Comparison of ENCODE assay signal across 9 cellular contexts in genomic region chr1:54763814-54764131, GRCh38. TPM values are rescaled to one million over a fixed set of nuclear protein-coding genes. Genes with fewer than 3 reads are reported as not detected.
DNase-seq lines count a peak whose midpoint lies in the region; ATAC-seq and TF ChIP-seq lines count a peak whose summit lies in the region.
"Had no signal": no experiment of that assay in that cellular context is flagged by ENCODE, and none has a peak within 500 bp of the region (broad histone marks: within the 10 kb centered on the region; RNA-seq: fewer than 3 reads in every experiment).

No MANE protein-coding gene starts in this region.

- 8% methylated on average over 7 of the region's 11 CpGs; no CpG with 5 or more reads in 1 of the 2 experiments for WGBS in IMR-90 (ENCODE audit: extremely low coverage in 2 of 2, insufficient read length in 1 of 2), 2 experiments

- H4K91ac ChIP-seq in IMR-90 (ENCODE audit: insufficient read depth, low read depth, low read length): no peak overlapping the region; the same call in 1 of the 2 replicates

- H3K18ac ChIP-seq in IMR-90 (ENCODE audit: low read depth, low read length): no peak overlapping the region; the same call in 1 of the 2 replicates

- peaks cover 20 to 33% of the 10 kb centered on the region in 2 experiments for H3K79me1 ChIP-seq in IMR-90 (ENCODE audit: low read depth in 1 of 2, low read length in 2 of 2)

- H3K23ac ChIP-seq in IMR-90 (ENCODE audit: low read depth, low read length): peak overlapping the region; percentile 77

- peak overlapping the region; percentile 77 to 89 for H4K8ac ChIP-seq in IMR-90 (ENCODE audit: low read depth in 2 of 2, low read length in 2 of 2)

- peak overlapping the region; percentile 90 to 97 (median 94) for H3K27ac Mint-ChIP-seq in brain

- peak overlapping the region; percentile 76 for H3K14ac ChIP-seq in IMR-90 (replicated peaks; ENCODE audit: low read depth, low read length)

- no peaks in the 10 kb centered on the region for H3K27me3 ChIP-seq in BE2C
- peaks cover 2% of the 10 kb centered on the region; the same call in 1 of the 2 replicates for H3K27me3 ChIP-seq in IMR-90 (ENCODE audit: control insufficient read depth, insufficient read depth, low read length)

- H3K4me1 Mint-ChIP-seq in brain: peaks cover 51% of the 10 kb centered on the region

- DNase-seq in BE2C (no peak), IMR-90 (no peak), mucosa of descending colon (no peak), RKO (ENCODE audit: low spot score) (no peak)

- TF ChIP-seq CTCF in BE2C (IDR thresholded peaks at IDR 0.05; ENCODE audit: low read depth, low read length): no peak
- TF ChIP-seq CTCF in IMR-90 (conservative IDR thresholded peaks at IDR 0.05; ENCODE audit: low read depth, low read length): no peak
- no peak for TF ChIP-seq CTCF in brain (conservative IDR thresholded peaks at IDR 0.05)
- no peak for TF ChIP-seq CTCF in mucosa of descending colon (IDR thresholded peaks at IDR 0.05)

- no peak for TF ChIP-seq RAD21 in IMR-90 (IDR thresholded peaks at IDR 0.05; ENCODE audit: low read length)

- H2BK5ac ChIP-seq in IMR-90 (ENCODE audit: low read depth, low read length, poor library complexity, severe bottlenecking): peak overlapping the region; percentile 23

- no peaks in the 10 kb centered on the region for H3K27me3 Mint-ChIP-seq in brain

- H3K27ac ChIP-seq in IMR-90 (ENCODE audit: insufficient read depth, low read length): peak overlapping the region; percentile 69

- BruUV-seq in IMR-90 (replicated peaks; lab: Mats Ljungman, UMichigan): no TSS peak

- H2BK20ac ChIP-seq in IMR-90 (ENCODE audit: low read depth, low read length): no peak overlapping the region

- H3K9me3 Mint-ChIP-seq in brain: no peaks in the 10 kb centered on the region

- peak overlapping the region; percentile 87 for H3K4ac ChIP-seq in IMR-90 (ENCODE audit: low read depth, low read length)

- H4K5ac ChIP-seq in IMR-90 (ENCODE audit: low read depth, low read length): peak overlapping the region; percentile 36

- peak overlapping the region; percentile 86 to 97 (median 89) for H3K4me3 Mint-ChIP-seq in brain

- no peaks in the 10 kb centered on the region; the same call in 1 of the 2 replicates for H4K20me1 ChIP-seq in IMR-90 (ENCODE audit: insufficient read depth, low read length)

- dilution Hi-C loops in IMR-90 (cut with HindIII; ENCODE audit: low sequenced_read_pairs, unreplicated experiment): no loop called here

- H3K56ac ChIP-seq in IMR-90 (ENCODE audit: extremely low read depth, insufficient read depth, low read length): peak overlapping the region; percentile 54

- no peaks in the 10 kb centered on the region for H3K36me3 Mint-ChIP-seq in brain

- H3K36me3 ChIP-seq in BE2C: no peaks in the 10 kb centered on the region
- H3K36me3 ChIP-seq in IMR-90 (ENCODE audit: control insufficient read depth, insufficient read depth, low read length): no peaks in the 10 kb centered on the region; the same call in 1 of the 2 replicates
- H3K36me3 ChIP-seq in mucosa of descending colon (ENCODE audit: low read depth): peaks cover 3% of the 10 kb centered on the region

- intact Hi-C loops in IMR-90 (cut with micrococcal nuclease): loop anchor here (1.0 kb wide), 1 partner anchor 47 kb away; no protein-coding TSS in a partner anchor
- intact Hi-C loops in mucosa of descending colon (cut with DNase I, micrococcal nuclease): no loop called here

- no peaks in the 10 kb centered on the region; the same call in 1 of the 2 replicates for H3K4me1 ChIP-seq in BE2C
- no peaks in the 10 kb centered on the region for H3K4me1 ChIP-seq in IMR-90 (ENCODE audit: control insufficient read depth, insufficient read depth, low read length)
- peaks cover 7% of the 10 kb centered on the region for H3K4me1 ChIP-seq in mucosa of descending colon (ENCODE audit: low read depth)

- peak overlapping the region; percentile 91 for H3K9ac ChIP-seq in IMR-90 (ENCODE audit: low read depth, low read length)

- H3K9me1 ChIP-seq in IMR-90 (ENCODE audit: insufficient read depth, low read length): no peaks in the 10 kb centered on the region; the same call in 1 of the 2 replicates

- POLR2A ChIA-PET in IMR-90 (lab: Charles Lee; ENCODE audit: unreplicated experiment): no interaction called here

- no peak for TF ChIP-seq POLR2A in IMR-90 (IDR thresholded peaks at IDR 0.05; ENCODE audit: low read depth, low read length)

- no peak overlapping the region for H2BK15ac ChIP-seq in IMR-90 (ENCODE audit: low read depth, low read length)

- peak overlapping the region; percentile 42 for H2AK9ac ChIP-seq in IMR-90 (replicated peaks; ENCODE audit: low read depth, low read length, poor library complexity)

- in situ Hi-C loops in IMR-90 (cut with MboI; ENCODE audit: low sequenced_read_pairs): no loop called here

- H2AK5ac ChIP-seq in IMR-90 (ENCODE audit: low read depth, low read length): peak overlapping the region; percentile 0; the same call in 1 of the 2 replicates

- peak overlapping the region; percentile 94 for H2AFZ ChIP-seq in IMR-90 (replicated peaks; ENCODE audit: low read length, poor library complexity)

- ATAC-seq in IMR-90 (ENCODE audit: low read depth): peak; percentile 1; the same call in 1 of the 2 replicates
- ATAC-seq in mucosa of descending colon: peak; percentile 3
- no peak for ATAC-seq in GM19023 (IDR thresholded peaks at IDR 0.05; ENCODE audit: unreplicated experiment)
- no peak for ATAC-seq in GM21576 (IDR thresholded peaks at IDR 0.05; ENCODE audit: unreplicated experiment)
- no peak for ATAC-seq in GM21529 (IDR thresholded peaks at IDR 0.05; ENCODE audit: unreplicated experiment)

- H2BK120ac ChIP-seq in IMR-90 (ENCODE audit: low read depth, low read length): peak overlapping the region; percentile 4; the same call in 1 of the 2 replicates

- H3K9me3 ChIP-seq in BE2C (no peaks in the 10 kb centered on the region), IMR-90 (ENCODE audit: control insufficient read depth, insufficient read depth, low read length) (no peaks in the 10 kb centered on the region), mucosa of descending colon (no peaks in the 10 kb centered on the region)

- peak overlapping the region; percentile 76 for H3K4me2 ChIP-seq in IMR-90 (ENCODE audit: low read depth, low read length)

- peak overlapping the region; percentile 82 for H3K4me3 ChIP-seq in BE2C (ENCODE audit: low read depth, low read length)
- H3K4me3 ChIP-seq in IMR-90 (ENCODE audit: insufficient read depth, low read depth, low read length): peak overlapping the region; percentile 74
- peak overlapping the region; percentile 65 for H3K4me3 ChIP-seq in mucosa of descending colon

- CTCF ChIA-PET in IMR-90 (lab: Yijun Ruan, JAX): interaction anchor here (0.6 kb wide), 1 partner anchor 12 kb away, joined by 3 read pairs; no protein-coding TSS in a partner anchor

TF ChIP-seq in IMR-90, 13 proteins besides CTCF, POLR2A, EP300 and RAD21 (continues in another document):
- no peak for TF ChIP-seq FOS (IDR thresholded peaks at IDR 0.05; ENCODE audit: low read depth, low read length)
- no peak for TF ChIP-seq MXI1 (IDR thresholded peaks at IDR 0.05; ENCODE audit: borderline replicate concordance, low read depth, low read length)
- no peak for TF ChIP-seq RFX5 (IDR thresholded peaks at IDR 0.05; ENCODE audit: low read depth, low read length)
- TF ChIP-seq RCOR1 (IDR thresholded peaks at IDR 0.05; ENCODE audit: insufficient replicate concordance, low read length): no peak
- no peak for TF ChIP-seq NFE2L2 (IDR thresholded peaks at IDR 0.05; ENCODE audit: low read depth, low read length)
- TF ChIP-seq ELK1 (IDR thresholded peaks at IDR 0.05; ENCODE audit: borderline replicate concordance, low read depth, low read length): no peak
- no peak for TF ChIP-seq CEBPB (IDR thresholded peaks at IDR 0.05; ENCODE audit: low read depth, low read length)
- TF ChIP-seq MAFK (IDR thresholded peaks at IDR 0.05; ENCODE audit: low read depth, low read length): no peak
- no peak for TF ChIP-seq CHD1 (IDR thresholded peaks at IDR 0.05; ENCODE audit: low read depth, low read length)
- no peak for TF ChIP-seq MAZ (IDR thresholded peaks at IDR 0.05; ENCODE audit: borderline replicate concordance, low read depth, low read length)
- no peak for TF ChIP-seq BHLHE40 (IDR thresholded peaks at IDR 0.05; ENCODE audit: low read depth, low read length)
- no peak for TF ChIP-seq SMC3 (IDR thresholded peaks at IDR 0.05; ENCODE audit: low read depth, low read length)

RNA-seq across cellular contexts. Expression of gene PARS2, which starts 0.6 kb away (rescaled TPM):
- 17.2 TPM for polyA plus RNA-seq in BE2C (2012; ENCODE audit: insufficient read depth, insufficient read length, low read depth)
- total RNA-seq in IMR-90 (2012; rRNA removed) (6.1 and 6.3 TPM in 2 replicates), mucosa of descending colon (1 to 10 TPM; 6.4 to 8.7 (median 7.2) TPM)
- polyA plus RNA-seq in IMR-90 (2012; rRNA removed) (2.9 and 3.4 TPM in 2 replicates), brain (ENCODE audit: insufficient read depth, low read depth, low replicate concordance) (6.0 TPM)
- polyA plus RNA-seq in IMR-90 (2012; cell fraction: cytosol; rRNA removed): 2.4 and 2.5 TPM in 2 replicates
- polyA plus RNA-seq in IMR-90 (2012; cell fraction: nucleus; rRNA removed; ENCODE audit: low replicate concordance): 0.87 and 0.99 TPM in 2 replicates

RNA-seq across cellular contexts. Expression of gene TTC22, which starts 37.4 kb away (rescaled TPM):
- not detected for polyA plus RNA-seq in BE2C (2012; ENCODE audit: insufficient read depth, insufficient read length, low read depth)
- not detected in 2 replicates for total RNA-seq in IMR-90 (2012; rRNA removed)
- polyA plus RNA-seq in IMR-90 (2012; rRNA removed): not detected in 2 replicates
- not detected in 2 replicates for polyA plus RNA-seq in IMR-90 (2012; cell fraction: cytosol; rRNA removed)
- polyA plus RNA-seq in IMR-90 (2012; cell fraction: nucleus; rRNA removed; ENCODE audit: low replicate concordance): not detected in 2 replicates
- 1.4 TPM for polyA plus RNA-seq in brain (ENCODE audit: insufficient read depth, low read depth, low replicate concordance)
- 100 to 1,000 TPM in 1 of 3 donors, 10 to 100 TPM in 2; 51.6 to 122 (median 70.8) TPM for total RNA-seq in mucosa of descending colon
- total RNA-seq: myocyte had no signal

RNA-seq across cellular contexts. Expression of gene TTC4, which starts 48.1 kb away (rescaled TPM):
- 32.3 TPM for polyA plus RNA-seq in BE2C (2012; ENCODE audit: insufficient read depth, insufficient read length, low read depth)
- total RNA-seq in IMR-90 (2012; rRNA removed) (27.1 and 35.3 TPM in 2 replicates), mucosa of descending colon (10 to 100 TPM; 12.1 to 16.7 (median 15.2) TPM)
- polyA plus RNA-seq in IMR-90 (2012; rRNA removed) (18.0 and 21.6 TPM in 2 replicates), brain (ENCODE audit: insufficient read depth, low read depth, low replicate concordance) (21.4 TPM)
- polyA plus RNA-seq in IMR-90 (2012; cell fraction: cytosol; rRNA removed): 5.4 and 11.6 TPM in 2 replicates
- polyA plus RNA-seq in IMR-90 (2012; cell fraction: nucleus; rRNA removed; ENCODE audit: low replicate concordance): 16.5 and 28.1 TPM in 2 replicates

Comparison
In these comparisons a context has a peak if more than half of its experiments do, and no peak if none do; other contexts are left out.
1. ATAC-seq: peak in IMR-90 (single experiment) and mucosa of descending colon (single experiment); none in GM19023 (single experiment), GM21576 (single experiment) and GM21529 (single experiment).
2. RNA of gene TTC22, which starts 37.4 kb away (total RNA-seq): 51.6 to 122 TPM in mucosa of descending colon; not detected in IMR-90; every median in the first group is over 10 times any median in the second.
3. Peak in every context shown above with its lines, with median percentiles within 50 percentile points of each other: H3K4me3 ChIP-seq.